ENCODE assay signal across 15 cellular contexts in genomic region chr2:39202639-39203369, GRCh38. TPM values are rescaled to one million over a fixed set of nuclear protein-coding genes. Genes with fewer than 3 reads are reported as not detected.
DNase-seq lines count a peak whose midpoint lies in the region; ATAC-seq, FAIRE-seq and TF ChIP-seq lines count a peak whose summit lies in the region.
"Had no signal": no experiment of that assay in that cellular context is flagged by ENCODE, and none has a peak within 500 bp of the region (broad histone marks: within the 10 kb centered on the region; RNA-seq: fewer than 3 reads in every experiment).

No MANE protein-coding gene starts in this region.

- DNase-seq in A549 (ENCODE audit: low read depth in 1 of 2, low spot score in 1 of 2) = no peak
- DNase-seq in T-helper 2 cell treated with Interferon-gamma antibody and Interleukin-4, amounts not matched to agents 5 μg/mL and 100 μg/mL, for 36 hours (ENCODE audit: low spot score) = no peak
- DNase-seq in epithelial cell of proximal tubule (ENCODE audit: low read depth) = peak; percentile 1
- DNase-seq in NCI-H2196 (lab: John Stamatoyannopoulos, UW; ENCODE audit: unreplicated experiment) = no peak
- no peak for DNase-seq in stimulated activated CD4-positive, alpha-beta T cell treated with anti-CD3 and anti-CD28 coated beads, Interleukin-2, amount 100 ng/mL, for 48 hours
- no peak for DNase-seq in NCI-H510A treated with DMSO at 0.1 percent for 48 hours (lab: John Stamatoyannopoulos, UW)
- DNase-seq: activated effector memory CD4-positive, alpha-beta T cell treated with Interleukin-2 at 50 U/mL for 16 hours; DMS 273 treated with DMSO at 0.1 percent for 48 hours; left ventricle myocardium inferior; stimulated activated CD4-positive, alpha-beta T cell treated with anti-CD3 and anti-CD28 coated beads, Interleukin-4, amount 100 ng/mL, for 4 hours; stimulated activated naive B cell treated with anti-CD40 and anti-IgM and Interleukin-4, amounts not matched to agents 10 μg/mL and 1 μg/mL and 100 μg/mL, for 72 hours; uterus had no signal

- peak overlapping the region; percentile 72 for H3K27ac Mint-ChIP-seq in T-helper 2 cell treated with Interferon-gamma antibody and Interleukin-4, amounts not matched to agents 5 μg/mL and 100 μg/mL, for 36 hours
- H3K27ac Mint-ChIP-seq: nephron; stimulated activated naive B cell treated with anti-CD40 and anti-IgM and Interleukin-4, amounts not matched to agents 10 μg/mL and 1 μg/mL and 100 μg/mL, for 72 hours had no signal

- peaks cover 36% of the 10 kb centered on the region for H3K4me1 Mint-ChIP-seq in T-helper 2 cell treated with Interferon-gamma antibody and Interleukin-4, amounts not matched to agents 5 μg/mL and 100 μg/mL, for 36 hours (ENCODE audit: low read depth)
- H3K4me1 Mint-ChIP-seq: nephron; stimulated activated naive B cell treated with anti-CD40 and anti-IgM and Interleukin-4, amounts not matched to agents 10 μg/mL and 1 μg/mL and 100 μg/mL, for 72 hours had no signal

- H3K4me3 ChIP-seq in A549 (no peak overlapping the region), HEK293 (ENCODE audit: low read depth, low read length) (no peak overlapping the region), epithelial cell of proximal tubule (ENCODE audit: low read depth, low read length) (no peak overlapping the region)
- H3K4me3 ChIP-seq: left ventricle myocardium inferior, uterus had no signal

- H3K9me3 Mint-ChIP-seq in T-helper 2 cell treated with Interferon-gamma antibody and Interleukin-4, amounts not matched to agents 5 μg/mL and 100 μg/mL, for 36 hours = peaks cover 32% of the 10 kb centered on the region

- TF ChIP-seq EP300 in A549 (IDR thresholded peaks at IDR 0.05) = no peak

- CTCF ChIA-PET in A549 (lab: Yijun Ruan, JAX) (interaction anchor here (0.6 to 2.0 kb wide), 2 partner anchors 26 to 106 kb away, joined by 4 to 6 read pairs; no protein-coding TSS in a partner anchor), HEK293 (lab: Yijun Ruan, JAX) (interaction anchor here (0.6 to 1.6 kb wide), 4 partner anchors 25 to 1448 kb away, joined by 3 to 5 read pairs (median 4); no protein-coding TSS in a partner anchor)

- no peak overlapping the region for H3K4me3 Mint-ChIP-seq in T-helper 2 cell treated with Interferon-gamma antibody and Interleukin-4, amounts not matched to agents 5 μg/mL and 100 μg/mL, for 36 hours
- H3K4me3 Mint-ChIP-seq: nephron; stimulated activated naive B cell treated with anti-CD40 and anti-IgM and Interleukin-4, amounts not matched to agents 10 μg/mL and 1 μg/mL and 100 μg/mL, for 72 hours had no signal

- H3K27ac ChIP-seq in A549 (no peak overlapping the region), HEK293 (ENCODE audit: extremely low read depth, low read depth, low read length) (no peak overlapping the region)
- H3K27ac ChIP-seq: left ventricle myocardium inferior, uterus had no signal

- H3K4me1 ChIP-seq in A549 (peaks cover 3% of the 10 kb centered on the region; the same call in 1 of the 3 replicates), HEK293 (ENCODE audit: control insufficient read depth, insufficient read depth, low read length) (no peaks in the 10 kb centered on the region)
- H3K4me1 ChIP-seq: left ventricle myocardium inferior, uterus had no signal

- no peaks in the 10 kb centered on the region for H3K36me3 ChIP-seq in HEK293 (ENCODE audit: control insufficient read depth in 2 of 2, insufficient read depth in 1 of 2, low read length in 2 of 2)
- H3K36me3 ChIP-seq: left ventricle myocardium inferior, uterus had no signal

- TF ChIP-seq RAD21 in A549 (conservative IDR thresholded peaks at IDR 0.05 in 1 of 2, IDR thresholded peaks at IDR 0.05 in 1 of 2) = no peak

- H3K36me3 Mint-ChIP-seq in T-helper 2 cell treated with Interferon-gamma antibody and Interleukin-4, amounts not matched to agents 5 μg/mL and 100 μg/mL, for 36 hours (ENCODE audit: low read depth) = peaks cover 35% of the 10 kb centered on the region

- peaks cover 3% of the 10 kb centered on the region for H3K27me3 Mint-ChIP-seq in T-helper 2 cell treated with Interferon-gamma antibody and Interleukin-4, amounts not matched to agents 5 μg/mL and 100 μg/mL, for 36 hours (ENCODE audit: low read depth)

- H3K9me3 ChIP-seq in A549 (peaks cover 4% of the 10 kb centered on the region; the same call in 1 of the 3 replicates), HEK293 (ENCODE audit: control insufficient read depth, insufficient read depth, low read depth, low read length) (no peaks in the 10 kb centered on the region)
- H3K9me3 ChIP-seq: uterus had no signal

- H3K4me2 ChIP-seq in A549 = no peak overlapping the region

- TF ChIP-seq CTCF in A549 (IDR thresholded peaks at IDR 0.05) = no peak
- TF ChIP-seq CTCF in HEK293 (tag by site-specific recombination; IDR thresholded peaks at IDR 0.05) = no peak
- TF ChIP-seq CTCF in epithelial cell of proximal tubule (conservative IDR thresholded peaks at IDR 0.05; ENCODE audit: low read depth, low read length) = no peak

- POLR2A ChIA-PET in A549 (lab: Yijun Ruan, JAX) = no interaction called here
- POLR2A ChIA-PET in HEK293 (lab: Yijun Ruan, JAX) = interaction anchor here (1.4 kb wide), 1 partner anchor 82 kb away, joined by 5 read pairs; the partner anchor contains the start of gene SOS1

- FAIRE-seq in A549 (lab: Jason Lieb, UNC) = no peak

- 19% methylated on average over 1 of the region's 1 CpG for WGBS in A549 (ENCODE audit: missing lambda C conversion rate)

- ATAC-seq in A549 = peak in 1 of 2 experiments; percentile 59; a peak in 1 of 6 replicates
- no peak for ATAC-seq in GM21619 (IDR thresholded peaks at IDR 0.05; ENCODE audit: unreplicated experiment)
- ATAC-seq: stimulated activated naive B cell treated with anti-CD40 and anti-IgM and Interleukin-4, amounts not matched to agents 10 μg/mL and 1 μg/mL and 100 μg/mL, for 72 hours had no signal

- no peak for TF ChIP-seq POLR2A in A549 (IDR thresholded peaks at IDR 0.05; ENCODE audit: low read length)

TF ChIP-seq in A549, 52 proteins besides CTCF, POLR2A, EP300 and RAD21:
- TF ChIP-seq RFX5 (IDR thresholded peaks at IDR 0.05) (no peak), EHF (CRISPR knock-in tag; IDR thresholded peaks at IDR 0.05) (no peak), JUNB (IDR thresholded peaks at IDR 0.05) (no peak), MAFK (IDR thresholded peaks at IDR 0.05; ENCODE audit: partially characterized antibody) (peak; percentile 43), HOXB5 (CRISPR knock-in tag; IDR thresholded peaks at IDR 0.05) (no peak), MAZ (IDR thresholded peaks at IDR 0.05; ENCODE audit: borderline replicate concordance, low read depth, low read length) (no peak)

TF ChIP-seq in HEK293, 187 proteins besides CTCF, POLR2A, EP300 and RAD21 (continues in another document):
- no peak for TF ChIP-seq INSM2 (tag by site-specific recombination; IDR thresholded peaks at IDR 0.05)
- TF ChIP-seq, protein P1, sequence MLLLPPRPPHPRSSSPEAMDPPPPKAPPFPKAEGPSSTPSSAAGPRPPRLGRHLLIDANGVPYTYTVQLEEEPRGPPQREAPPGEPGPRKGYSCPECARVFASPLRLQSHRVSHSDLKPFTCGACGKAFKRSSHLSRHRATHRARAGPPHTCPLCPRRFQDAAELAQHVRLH (tag by site-specific recombination; IDR thresholded peaks at IDR 0.05) = no peak
- TF ChIP-seq, protein P2, sequence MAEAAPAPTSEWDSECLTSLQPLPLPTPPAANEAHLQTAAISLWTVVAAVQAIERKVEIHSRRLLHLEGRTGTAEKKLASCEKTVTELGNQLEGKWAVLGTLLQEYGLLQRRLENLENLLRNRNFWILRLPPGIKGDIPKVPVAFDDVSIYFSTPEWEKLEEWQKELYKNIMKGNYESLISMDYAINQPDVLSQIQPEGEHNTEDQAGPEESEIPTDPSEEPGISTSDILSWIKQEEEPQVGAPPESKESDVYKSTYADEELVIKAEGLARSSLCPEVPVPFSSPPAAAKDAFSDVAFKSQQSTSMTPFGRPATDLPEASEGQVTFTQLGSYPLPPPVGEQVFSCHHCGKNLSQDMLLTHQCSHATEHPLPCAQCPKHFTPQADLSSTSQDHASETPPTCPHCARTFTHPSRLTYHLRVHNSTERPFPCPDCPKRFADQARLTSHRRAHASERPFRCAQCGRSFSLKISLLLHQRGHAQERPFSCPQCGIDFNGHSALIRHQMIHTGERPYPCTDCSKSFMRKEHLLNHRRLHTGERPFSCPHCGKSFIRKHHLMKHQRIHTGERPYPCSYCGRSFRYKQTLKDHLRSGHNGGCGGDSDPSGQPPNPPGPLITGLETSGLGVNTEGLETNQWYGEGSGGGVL (tag by site-specific recombination; IDR thresholded peaks at IDR 0.05) = 0 out of 2 replicates have a peak, but pooled peaks have one; percentile 18
- TF ChIP-seq ZBTB1 (tag by site-specific recombination; IDR thresholded peaks at IDR 0.05) = no peak

RNA-seq across cellular contexts. Expression of gene CDKL4, which starts 41.0 kb away (rescaled TPM):
- 0.06 TPM in 1 of 2 replicates, not detected in the other for polyA plus RNA-seq in A549 (2011; rRNA removed)
- not detected in 2 replicates for polyA plus RNA-seq in A549 (2012; cell fraction: cytosol; rRNA removed)
- polyA plus RNA-seq in A549 (2012; cell fraction: nucleus; rRNA removed) = not detected in 2 replicates
- polyA plus RNA-seq in A549 (2017; fragmentation: RNase III; extraction: RNeasy Plus Mini Kit Qiagen cat#74134 plus additional on column Dnase treatment) = not detected in 3 replicates
- polyA minus RNA-seq in A549 (2011; rRNA and poly(A)+ RNA removed) = 0.91 TPM in 1 of 2 replicates, not detected in the other
- total RNA-seq in epithelial cell of proximal tubule = 0.22 and 0.23 TPM in 2 replicates
